Comparison of ENCODE assay signal across 9 cellular contexts in the genomic region with DNA sequence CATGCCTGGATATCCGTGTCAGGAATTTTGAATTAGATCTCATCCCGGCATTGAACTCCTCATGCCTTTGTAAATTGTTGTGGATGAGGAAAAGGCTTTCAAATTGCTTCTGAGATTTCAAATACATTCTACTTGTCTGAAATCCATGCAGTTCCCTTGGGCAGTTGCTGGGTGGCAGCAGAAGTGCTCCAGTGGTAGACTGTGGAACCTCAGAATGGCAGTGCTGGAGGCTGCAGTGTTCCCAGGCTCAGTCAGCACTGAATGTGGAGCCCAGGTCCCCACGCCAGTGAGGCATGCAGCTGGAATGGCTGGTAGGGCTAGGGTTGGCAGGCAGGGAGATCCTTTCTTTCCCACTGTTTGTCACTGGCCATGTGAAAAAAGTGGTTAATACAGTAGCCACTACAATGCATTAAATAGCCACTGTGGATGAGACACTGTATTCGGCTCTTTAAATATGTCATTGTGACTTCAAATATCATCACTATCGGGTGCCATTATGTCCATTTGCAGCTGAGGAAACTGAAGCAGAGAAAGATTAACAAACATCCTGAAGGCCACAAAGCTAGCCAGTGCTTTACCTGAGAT.
DNase-seq lines count a peak whose midpoint lies in the region; ATAC-seq and TF ChIP-seq lines count a peak whose summit lies in the region.
"Had no signal": no experiment of that assay in that cellular context is flagged by ENCODE, and none has a peak within 500 bp of the region (broad histone marks: within the 10 kb centered on the region; RNA-seq: fewer than 3 reads in every experiment).

No MANE protein-coding gene starts in this region.

- no peak overlapping the region for H3K4me3 Mint-ChIP-seq in Calu3 (ENCODE audit: low read depth, unreplicated experiment)

- CTCF ChIA-PET in Calu3 (lab: Charles Lee): interaction anchor here (4.3 kb wide), 1 partner anchor 678 kb away, joined by 43 read pairs; no protein-coding TSS in a partner anchor

- ATAC-seq in GM19463 (IDR thresholded peaks at IDR 0.05; ENCODE audit: unreplicated experiment) (peak; percentile 81), heart right ventricle (peak; percentile 34 to 86 (median 78)), GM21825 (IDR thresholded peaks at IDR 0.05; ENCODE audit: unreplicated experiment) (no peak)

- H3K4me1 Mint-ChIP-seq in Calu3 (ENCODE audit: low read depth, unreplicated experiment): peaks cover 45% of the 10 kb centered on the region

- H3K36me3 Mint-ChIP-seq in Calu3 (ENCODE audit: insufficient read depth, unreplicated experiment): no peaks in the 10 kb centered on the region

- H3K27me3 ChIP-seq in heart right ventricle: no peaks in the 10 kb centered on the region
- H3K27me3 ChIP-seq: ovary had no signal

- peak; percentile 86 for TF ChIP-seq CTCF in Calu3 (IDR thresholded peaks at IDR 0.05; ENCODE audit: unreplicated experiment)
- peak in 8 of 9 donors; percentile 21 to 58 (median 46) for TF ChIP-seq CTCF in heart right ventricle (IDR thresholded peaks at IDR 0.05)

- no peak overlapping the region for H3K4me3 ChIP-seq in heart right ventricle
- H3K4me3 ChIP-seq: ovary had no signal

- H3K9me3 Mint-ChIP-seq in Calu3 (ENCODE audit: low read depth, unreplicated experiment): peaks cover 3% of the 10 kb centered on the region

- H3K9me3 ChIP-seq in heart right ventricle: no peaks in the 10 kb centered on the region
- H3K9me3 ChIP-seq: ovary had no signal

- H3K27ac ChIP-seq in heart right ventricle: no peak overlapping the region
- H3K27ac ChIP-seq: ovary had no signal

- H3K27me3 Mint-ChIP-seq in Calu3 (ENCODE audit: unreplicated experiment): no peaks in the 10 kb centered on the region

- no peak overlapping the region for H3K27ac Mint-ChIP-seq in Calu3 (ENCODE audit: unreplicated experiment)

- DNase-seq in Calu3 (peak; percentile 84), HT1080 (ENCODE audit: low read depth) (peak; percentile 83), NOMO-1 treated with dmso at 0.1 percent for 144 hours (lab: John Stamatoyannopoulos, UW; ENCODE audit: unreplicated experiment) (peak; percentile 56), heart right ventricle (peak; percentile 7 to 21), smooth muscle cell of the brain vasculature (ENCODE audit: low read depth, low spot score) (peak; percentile 53)
- DNase-seq in activated naive CD4-positive, alpha-beta T cell treated with Interleukin-2 at 50 U/mL for 16 hours: peak; percentile 31

- WGBS in heart right ventricle, 2 donors: 64% methylated on average over 5 of the region's 5 CpGs

- H3K4me1 ChIP-seq in heart right ventricle: no peaks in the 10 kb centered on the region

- intact Hi-C loops in Calu3 (cut with micrococcal nuclease; ENCODE audit: unreplicated experiment) (loop anchor here (1.0 to 10.0 kb wide), 6 partner anchors 122 to 678 kb away; no protein-coding TSS in a partner anchor), heart right ventricle (cut with DNase I) (loop anchor here (2.0 to 5.0 kb wide), 3 partner anchors 677 to 682 kb away; no protein-coding TSS in a partner anchor)

- no peaks in the 10 kb centered on the region for H3K36me3 ChIP-seq in heart right ventricle
- H3K36me3 ChIP-seq: ovary had no signal

- no TSS peak for BruUV-seq in Calu3 (replicated peaks; lab: Mats Ljungman, UMichigan)

Comparison
In these comparisons a context has a peak if more than half of its experiments do, and no peak if none do; other contexts are left out.
1. DNase-seq: peak in every context shown above with its lines; median percentile 84 in Calu3; 83 in HT1080; 56 in NOMO-1 treated with dmso at 0.1 percent for 144 hours; 53 in smooth muscle cell of the brain vasculature; 31 in activated naive CD4-positive, alpha-beta T cell treated with Interleukin-2 at 50 U/mL for 16 hours; 14 in heart right ventricle.